3 cellular contexts compared by ENCODE assay signal in genomic region chr2:112658820-112659667, GRCh38.
TF ChIP-seq lines count a peak whose summit lies in the region.

No MANE protein-coding gene starts in this region.

TF ChIP-seq in A549, 52 proteins besides CTCF, POLR2A, EP300 and RAD21 (continued from another document):
- TF ChIP-seq, protein P1, sequence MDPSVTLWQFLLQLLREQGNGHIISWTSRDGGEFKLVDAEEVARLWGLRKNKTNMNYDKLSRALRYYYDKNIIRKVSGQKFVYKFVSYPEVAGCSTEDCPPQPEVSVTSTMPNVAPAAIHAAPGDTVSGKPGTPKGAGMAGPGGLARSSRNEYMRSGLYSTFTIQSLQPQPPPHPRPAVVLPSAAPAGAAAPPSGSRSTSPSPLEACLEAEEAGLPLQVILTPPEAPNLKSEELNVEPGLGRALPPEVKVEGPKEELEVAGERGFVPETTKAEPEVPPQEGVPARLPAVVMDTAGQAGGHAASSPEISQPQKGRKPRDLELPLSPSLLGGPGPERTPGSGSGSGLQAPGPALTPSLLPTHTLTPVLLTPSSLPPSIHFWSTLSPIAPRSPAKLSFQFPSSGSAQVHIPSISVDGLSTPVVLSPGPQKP (IDR thresholded peaks at IDR 0.05; ENCODE audit: low read depth, low read length) = no peak
- TF ChIP-seq RARB (CRISPR knock-in tag; IDR thresholded peaks at IDR 0.05) (no peak), PHF8 (IDR thresholded peaks at IDR 0.05; ENCODE audit: borderline replicate concordance, low read depth) (no peak), ESRRA (IDR thresholded peaks at IDR 0.05; ENCODE audit: borderline replicate concordance, low read length) (no peak)
- TF ChIP-seq, protein P2, sequence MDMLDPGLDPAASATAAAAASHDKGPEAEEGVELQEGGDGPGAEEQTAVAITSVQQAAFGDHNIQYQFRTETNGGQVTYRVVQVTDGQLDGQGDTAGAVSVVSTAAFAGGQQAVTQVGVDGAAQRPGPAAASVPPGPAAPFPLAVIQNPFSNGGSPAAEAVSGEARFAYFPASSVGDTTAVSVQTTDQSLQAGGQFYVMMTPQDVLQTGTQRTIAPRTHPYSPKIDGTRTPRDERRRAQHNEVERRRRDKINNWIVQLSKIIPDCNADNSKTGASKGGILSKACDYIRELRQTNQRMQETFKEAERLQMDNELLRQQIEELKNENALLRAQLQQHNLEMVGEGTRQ (IDR thresholded peaks at IDR 0.05) = no peak
TF ChIP-seq in A549: peak in this region for 0.

TF ChIP-seq in WTC11, 78 proteins besides CTCF, POLR2A, EP300 and RAD21 (continued from another document):
- TF ChIP-seq AR (CRISPR knock-in tag; IDR thresholded peaks at IDR 0.05) = no peak
- TF ChIP-seq, protein P3, sequence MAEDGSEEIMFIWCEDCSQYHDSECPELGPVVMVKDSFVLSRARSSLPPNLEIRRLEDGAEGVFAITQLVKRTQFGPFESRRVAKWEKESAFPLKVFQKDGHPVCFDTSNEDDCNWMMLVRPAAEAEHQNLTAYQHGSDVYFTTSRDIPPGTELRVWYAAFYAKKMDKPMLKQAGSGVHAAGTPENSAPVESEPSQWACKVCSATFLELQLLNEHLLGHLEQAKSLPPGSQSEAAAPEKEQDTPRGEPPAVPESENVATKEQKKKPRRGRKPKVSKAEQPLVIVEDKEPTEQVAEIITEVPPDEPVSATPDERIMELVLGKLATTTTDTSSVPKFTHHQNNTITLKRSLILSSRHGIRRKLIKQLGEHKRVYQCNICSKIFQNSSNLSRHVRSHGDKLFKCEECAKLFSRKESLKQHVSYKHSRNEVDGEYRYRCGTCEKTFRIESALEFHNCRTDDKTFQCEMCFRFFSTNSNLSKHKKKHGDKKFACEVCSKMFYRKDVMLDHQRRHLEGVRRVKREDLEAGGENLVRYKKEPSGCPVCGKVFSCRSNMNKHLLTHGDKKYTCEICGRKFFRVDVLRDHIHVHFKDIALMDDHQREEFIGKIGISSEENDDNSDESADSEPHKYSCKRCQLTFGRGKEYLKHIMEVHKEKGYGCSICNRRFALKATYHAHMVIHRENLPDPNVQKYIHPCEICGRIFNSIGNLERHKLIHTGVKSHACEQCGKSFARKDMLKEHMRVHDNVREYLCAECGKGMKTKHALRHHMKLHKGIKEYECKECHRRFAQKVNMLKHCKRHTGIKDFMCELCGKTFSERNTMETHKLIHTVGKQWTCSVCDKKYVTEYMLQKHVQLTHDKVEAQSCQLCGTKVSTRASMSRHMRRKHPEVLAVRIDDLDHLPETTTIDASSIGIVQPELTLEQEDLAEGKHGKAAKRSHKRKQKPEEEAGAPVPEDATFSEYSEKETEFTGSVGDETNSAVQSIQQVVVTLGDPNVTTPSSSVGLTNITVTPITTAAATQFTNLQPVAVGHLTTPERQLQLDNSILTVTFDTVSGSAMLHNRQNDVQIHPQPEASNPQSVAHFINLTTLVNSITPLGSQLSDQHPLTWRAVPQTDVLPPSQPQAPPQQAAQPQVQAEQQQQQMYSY (CRISPR knock-in tag; IDR thresholded peaks at IDR 0.05) = peak; percentile 29; the same call in 1 of the 2 replicates

TF ChIP-seq in GM23338, 12 proteins besides CTCF, POLR2A, EP300 and RAD21 (continued from another document):
- TF ChIP-seq ZNF462 (CRISPR knock-in tag; IDR thresholded peaks at IDR 0.05) (no peak), EZH2phosphoT487 (IDR thresholded peaks at IDR 0.05; ENCODE audit: unreplicated experiment) (no peak), ZNF331 (CRISPR knock-in tag; IDR thresholded peaks at IDR 0.05; ENCODE audit: low read depth) (no peak), EZH2 (IDR thresholded peaks at IDR 0.05; ENCODE audit: low read depth, unreplicated experiment) (no peak), POLR2AphosphoS5 (IDR thresholded peaks at IDR 0.05; ENCODE audit: low read depth) (no peak), STAT1 (IDR thresholded peaks at IDR 0.05; ENCODE audit: unreplicated experiment) (no peak)
- TF ChIP-seq, protein P4, sequence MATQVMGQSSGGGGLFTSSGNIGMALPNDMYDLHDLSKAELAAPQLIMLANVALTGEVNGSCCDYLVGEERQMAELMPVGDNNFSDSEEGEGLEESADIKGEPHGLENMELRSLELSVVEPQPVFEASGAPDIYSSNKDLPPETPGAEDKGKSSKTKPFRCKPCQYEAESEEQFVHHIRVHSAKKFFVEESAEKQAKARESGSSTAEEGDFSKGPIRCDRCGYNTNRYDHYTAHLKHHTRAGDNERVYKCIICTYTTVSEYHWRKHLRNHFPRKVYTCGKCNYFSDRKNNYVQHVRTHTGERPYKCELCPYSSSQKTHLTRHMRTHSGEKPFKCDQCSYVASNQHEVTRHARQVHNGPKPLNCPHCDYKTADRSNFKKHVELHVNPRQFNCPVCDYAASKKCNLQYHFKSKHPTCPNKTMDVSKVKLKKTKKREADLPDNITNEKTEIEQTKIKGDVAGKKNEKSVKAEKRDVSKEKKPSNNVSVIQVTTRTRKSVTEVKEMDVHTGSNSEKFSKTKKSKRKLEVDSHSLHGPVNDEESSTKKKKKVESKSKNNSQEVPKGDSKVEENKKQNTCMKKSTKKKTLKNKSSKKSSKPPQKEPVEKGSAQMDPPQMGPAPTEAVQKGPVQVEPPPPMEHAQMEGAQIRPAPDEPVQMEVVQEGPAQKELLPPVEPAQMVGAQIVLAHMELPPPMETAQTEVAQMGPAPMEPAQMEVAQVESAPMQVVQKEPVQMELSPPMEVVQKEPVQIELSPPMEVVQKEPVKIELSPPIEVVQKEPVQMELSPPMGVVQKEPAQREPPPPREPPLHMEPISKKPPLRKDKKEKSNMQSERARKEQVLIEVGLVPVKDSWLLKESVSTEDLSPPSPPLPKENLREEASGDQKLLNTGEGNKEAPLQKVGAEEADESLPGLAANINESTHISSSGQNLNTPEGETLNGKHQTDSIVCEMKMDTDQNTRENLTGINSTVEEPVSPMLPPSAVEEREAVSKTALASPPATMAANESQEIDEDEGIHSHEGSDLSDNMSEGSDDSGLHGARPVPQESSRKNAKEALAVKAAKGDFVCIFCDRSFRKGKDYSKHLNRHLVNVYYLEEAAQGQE (IDR thresholded peaks at IDR 0.05; ENCODE audit: unreplicated experiment) = no peak
